28 cellular contexts compared by ENCODE assay signal in genomic region chr10:69650589-69651261, GRCh38. TPM values are rescaled to one million over a fixed set of nuclear protein-coding genes. Genes with fewer than 3 reads are reported as not detected.
DNase-seq lines count a peak whose midpoint lies in the region; ATAC-seq and TF ChIP-seq lines count a peak whose summit lies in the region.
"Had no signal": no experiment of that assay in that cellular context is flagged by ENCODE, and none has a peak within 500 bp of the region (broad histone marks: within the 10 kb centered on the region; RNA-seq: fewer than 3 reads in every experiment).

No MANE protein-coding gene starts in this region.

- ATAC-seq in Right ventricle myocardium inferior (peak; percentile 10), HG02763 (IDR thresholded peaks at IDR 0.05; ENCODE audit: unreplicated experiment) (no peak), SK-N-SH treated with all-trans-retinoic acid at 6 μM for 48 hours (no peak)
- ATAC-seq: activated T-cell treated with anti-CD3 and anti-CD28 coated beads, Interleukin-2, amount 50 U/mL, for 4 hours; body of pancreas; gastrocnemius medialis; HCT116; stimulated activated naive B cell treated with anti-CD40 and anti-IgM and Interleukin-4, amounts not matched to agents 10 μg/mL and 1 μg/mL and 100 μg/mL, for 72 hours had no signal

- no peak for DNase-seq in Right ventricle myocardium inferior (ENCODE audit: missing footprints)
- DNase-seq in right atrium auricular region (ENCODE audit: low spot score) = no peak
- DNase-seq in KBM-7 = peak; percentile 12
- peak; percentile 10 for DNase-seq in activated T-helper 1 cell treated with anti-CD3 and anti-CD28 coated beads, Interleukin-12 subunit alpha, Interleukin-12 subunit beta, Interleukin-2, Interleukin-4 antibody, amounts not matched to agents 30 ng/mL and 10 ng/mL and 1 ng/mL, durations not matched to agents 14 hours and 24 hours and 36 hours (ENCODE audit: low spot score)
- peak; percentile 13 for DNase-seq in smooth muscle cell of the brain vasculature (ENCODE audit: low read depth, low spot score)
- no peak for DNase-seq in occipital lobe (lab: John Stamatoyannopoulos, UW)
- DNase-seq: activated naive CD8-positive, alpha-beta T cell treated with anti-CD3 and anti-CD28 coated beads for 36 hours; activated T-cell treated with anti-CD3 and anti-CD28 coated beads, Interleukin-2, amount 50 U/mL, for 4 hours; body of pancreas; DMS153; effector memory CD4-positive, alpha-beta T cell; gastrocnemius medialis; MV-4-11; NCI-H1694; NCI-H526; nephron progenitor cell; Right ventricle myocardium superior; stimulated activated CD4-positive, alpha-beta T cell treated with anti-CD3 and anti-CD28 coated beads, Interleukin-2, amount 100 ng/mL, for 24 hours; stimulated activated naive B cell treated with anti-CD40 and anti-IgM and Interleukin-4, amounts not matched to agents 10 μg/mL and 1 μg/mL and 100 μg/mL, for 72 hours had no signal

- no peak overlapping the region for H3K27ac Mint-ChIP-seq in activated T-helper 1 cell treated with anti-CD3 and anti-CD28 coated beads, Interleukin-12 subunit alpha, Interleukin-12 subunit beta, Interleukin-2, Interleukin-4 antibody, amounts not matched to agents 30 ng/mL and 10 ng/mL and 1 ng/mL, durations not matched to agents 14 hours and 24 hours and 36 hours
- H3K27ac Mint-ChIP-seq: activated naive CD8-positive, alpha-beta T cell treated with anti-CD3 and anti-CD28 coated beads for 36 hours; nephron progenitor cell; stimulated activated naive B cell treated with anti-CD40 and anti-IgM and Interleukin-4, amounts not matched to agents 10 μg/mL and 1 μg/mL and 100 μg/mL, for 72 hours had no signal

- H3K4me1 Mint-ChIP-seq in activated T-helper 1 cell treated with anti-CD3 and anti-CD28 coated beads, Interleukin-12 subunit alpha, Interleukin-12 subunit beta, Interleukin-2, Interleukin-4 antibody, amounts not matched to agents 30 ng/mL and 10 ng/mL and 1 ng/mL, durations not matched to agents 14 hours and 24 hours and 36 hours (ENCODE audit: low read depth) = peaks cover 19% of the 10 kb centered on the region
- H3K4me1 Mint-ChIP-seq: stimulated activated naive B cell treated with anti-CD40 and anti-IgM and Interleukin-4, amounts not matched to agents 10 μg/mL and 1 μg/mL and 100 μg/mL, for 72 hours had no signal

- H3K9me3 Mint-ChIP-seq in activated T-helper 1 cell treated with anti-CD3 and anti-CD28 coated beads, Interleukin-12 subunit alpha, Interleukin-12 subunit beta, Interleukin-2, Interleukin-4 antibody, amounts not matched to agents 30 ng/mL and 10 ng/mL and 1 ng/mL, durations not matched to agents 14 hours and 24 hours and 36 hours = no peaks in the 10 kb centered on the region
- H3K9me3 Mint-ChIP-seq: activated T-cell treated with anti-CD3 and anti-CD28 coated beads, Interleukin-2, amount 50 U/mL, for 4 hours; CD8-positive, alpha-beta memory T cell; nephron progenitor cell; stimulated activated naive B cell treated with anti-CD40 and anti-IgM and Interleukin-4, amounts not matched to agents 10 μg/mL and 1 μg/mL and 100 μg/mL, for 72 hours had no signal

- no peaks in the 10 kb centered on the region for H3K36me3 Mint-ChIP-seq in activated T-helper 1 cell treated with anti-CD3 and anti-CD28 coated beads, Interleukin-12 subunit alpha, Interleukin-12 subunit beta, Interleukin-2, Interleukin-4 antibody, amounts not matched to agents 30 ng/mL and 10 ng/mL and 1 ng/mL, durations not matched to agents 14 hours and 24 hours and 36 hours (ENCODE audit: low read depth)
- H3K36me3 Mint-ChIP-seq: activated naive CD8-positive, alpha-beta T cell treated with anti-CD3 and anti-CD28 coated beads for 36 hours; CD8-positive, alpha-beta memory T cell; stimulated activated naive B cell treated with anti-CD40 and anti-IgM and Interleukin-4, amounts not matched to agents 10 μg/mL and 1 μg/mL and 100 μg/mL, for 72 hours had no signal

- H3K4me3 ChIP-seq in right atrium auricular region = no peak overlapping the region
- H3K4me3 ChIP-seq: body of pancreas, esophagus muscularis mucosa, gastrocnemius medialis, prostate gland, thoracic aorta had no signal

- no peaks in the 10 kb centered on the region for H3K36me3 ChIP-seq in right atrium auricular region
- H3K36me3 ChIP-seq: esophagus muscularis mucosa, gastrocnemius medialis, prostate gland, thoracic aorta had no signal

- no peaks in the 10 kb centered on the region for H3K4me1 ChIP-seq in right atrium auricular region
- H3K4me1 ChIP-seq: body of pancreas, esophagus muscularis mucosa, prostate gland had no signal

- H3K27ac ChIP-seq in right atrium auricular region = no peak overlapping the region
- H3K27ac ChIP-seq: body of pancreas, esophagus muscularis mucosa, gastrocnemius medialis, KMS-11, prostate gland, thoracic aorta had no signal

- intact Hi-C loops in Right ventricle myocardium inferior (cut with DNase I) = no loop called here
- intact Hi-C loops in activated T-helper 1 cell treated with anti-CD3 and anti-CD28 coated beads, Interleukin-12 subunit alpha, Interleukin-12 subunit beta, Interleukin-2, Interleukin-4 antibody, amounts not matched to agents 30 ng/mL and 10 ng/mL and 1 ng/mL, durations not matched to agents 14 hours and 24 hours and 36 hours (cut with micrococcal nuclease) = no loop called here

- in situ Hi-C loops in KBM-7 (cut with MboI; ENCODE audit: low pct_unique_long_range_greater_than_20kb, low sequenced_read_pairs) = no loop called here

- H3K9me3 ChIP-seq in right atrium auricular region = no peaks in the 10 kb centered on the region
- H3K9me3 ChIP-seq: body of pancreas, esophagus muscularis mucosa, gastrocnemius medialis, prostate gland, thoracic aorta had no signal

- H3K27me3 Mint-ChIP-seq in activated T-helper 1 cell treated with anti-CD3 and anti-CD28 coated beads, Interleukin-12 subunit alpha, Interleukin-12 subunit beta, Interleukin-2, Interleukin-4 antibody, amounts not matched to agents 30 ng/mL and 10 ng/mL and 1 ng/mL, durations not matched to agents 14 hours and 24 hours and 36 hours (ENCODE audit: insufficient read depth) = peaks cover 5% of the 10 kb centered on the region
- H3K27me3 Mint-ChIP-seq: activated naive CD8-positive, alpha-beta T cell treated with anti-CD3 and anti-CD28 coated beads for 36 hours had no signal

- H3K4me3 Mint-ChIP-seq in activated T-helper 1 cell treated with anti-CD3 and anti-CD28 coated beads, Interleukin-12 subunit alpha, Interleukin-12 subunit beta, Interleukin-2, Interleukin-4 antibody, amounts not matched to agents 30 ng/mL and 10 ng/mL and 1 ng/mL, durations not matched to agents 14 hours and 24 hours and 36 hours = peak overlapping the region; percentile 30
- H3K4me3 Mint-ChIP-seq: activated naive CD8-positive, alpha-beta T cell treated with anti-CD3 and anti-CD28 coated beads for 36 hours; activated T-cell treated with anti-CD3 and anti-CD28 coated beads, Interleukin-2, amount 50 U/mL, for 4 hours; nephron progenitor cell; stimulated activated naive B cell treated with anti-CD40 and anti-IgM and Interleukin-4, amounts not matched to agents 10 μg/mL and 1 μg/mL and 100 μg/mL, for 72 hours had no signal

- no peak for TF ChIP-seq CTCF in right atrium auricular region (IDR thresholded peaks at IDR 0.05)

- H3K27me3 ChIP-seq in right atrium auricular region = no peaks in the 10 kb centered on the region
- H3K27me3 ChIP-seq: body of pancreas, gastrocnemius medialis had no signal

TF ChIP-seq in SK-N-SH treated with all-trans-retinoic acid at 6 μM for 48 hours, 23 proteins besides CTCF, POLR2A, EP300 and RAD21:
- TF ChIP-seq ZFP30 (CRISPR knock-in tag; IDR thresholded peaks at IDR 0.05) (no peak), ISL1 (CRISPR knock-in tag; IDR thresholded peaks at IDR 0.05) (no peak), ARNTL (CRISPR knock-in tag; IDR thresholded peaks at IDR 0.05; ENCODE audit: borderline replicate concordance, low read depth) (no peak), ZNF70 (CRISPR knock-in tag; IDR thresholded peaks at IDR 0.05) (no peak), RARB (CRISPR knock-in tag; IDR thresholded peaks at IDR 0.05) (no peak)
TF ChIP-seq in SK-N-SH treated with all-trans-retinoic acid at 6 μM for 48 hours: peak in this region for 0.

RNA-seq across cellular contexts. Expression of gene FAM241B, which starts 20.7 kb away (rescaled TPM):
- total RNA-seq in Right ventricle myocardium inferior (3.2 TPM), right atrium auricular region (1 to 10 TPM; 2.1 to 3.5 TPM), occipital lobe (10.1 TPM)
- total RNA-seq in activated T-helper 1 cell treated with anti-CD3 and anti-CD28 coated beads, Interleukin-12 subunit alpha, Interleukin-12 subunit beta, Interleukin-2, Interleukin-4 antibody, amounts not matched to agents 30 ng/mL and 10 ng/mL and 1 ng/mL, durations not matched to agents 14 hours and 24 hours and 36 hours = 10.2 and 10.9 TPM in 2 replicates
- total RNA-seq: mononuclear cell had no signal

Comparison
In these comparisons a context has a peak if more than half of its experiments do, and no peak if none do; other contexts are left out.
1. DNase-seq: peak in KBM-7 (single experiment), activated T-helper 1 cell treated with anti-CD3 and anti-CD28 coated beads, Interleukin-12 subunit alpha, Interleukin-12 subunit beta, Interleukin-2, Interleukin-4 antibody, amounts not matched to agents 30 ng/mL and 10 ng/mL and 1 ng/mL, durations not matched to agents 14 hours and 24 hours and 36 hours (single experiment) and smooth muscle cell of the brain vasculature (single experiment); none in Right ventricle myocardium inferior (single experiment), right atrium auricular region (single experiment) and occipital lobe (single experiment).